ENCODE assay signal across 9 cellular contexts in the genomic region with DNA sequence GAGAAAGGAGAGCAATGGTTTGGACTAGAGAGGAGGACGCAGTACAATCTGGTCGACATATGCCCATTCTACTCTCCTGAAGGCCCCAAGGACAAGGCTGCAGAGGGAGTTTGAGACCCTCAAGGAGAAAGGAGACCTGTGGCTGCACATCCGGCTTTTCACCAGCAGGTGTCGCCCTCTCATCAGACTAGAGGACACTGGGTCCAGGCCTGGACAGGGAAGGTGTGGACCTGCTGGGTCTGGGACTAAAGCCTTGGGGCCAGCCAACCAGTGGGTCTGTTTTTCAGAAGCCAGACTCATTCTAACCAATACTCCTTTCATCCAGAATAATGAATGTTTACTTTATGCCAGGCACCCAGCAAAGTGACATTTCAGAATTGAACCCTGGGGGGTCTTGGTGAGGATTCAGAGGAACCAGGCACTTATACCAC. TPM values are rescaled to one million over a fixed set of nuclear protein-coding genes. Genes with fewer than 3 reads are reported as not detected.
DNase-seq lines count a peak whose midpoint lies in the region; ATAC-seq and TF ChIP-seq lines count a peak whose summit lies in the region.
"Had no signal": no experiment of that assay in that cellular context is flagged by ENCODE, and none has a peak within 500 bp of the region (broad histone marks: within the 10 kb centered on the region; RNA-seq: fewer than 3 reads in every experiment).

No MANE protein-coding gene starts in this region.

- H3K4me3 ChIP-seq in right atrium auricular region = no peak overlapping the region
- H3K4me3 ChIP-seq in sigmoid colon = no peak overlapping the region

- H3K27ac ChIP-seq in right atrium auricular region (no peak overlapping the region), sigmoid colon (no peak overlapping the region)

- DNase-seq in GM10248 (ENCODE audit: extremely low spot score) (peak; percentile 71), NAMALWA (ENCODE audit: low spot score) (peak; percentile 86), T-helper 2 cell (peak; percentile 33 to 63 (median 46)), amniotic epithelial cell (ENCODE audit: low read depth) (peak; percentile 54), right atrium auricular region (ENCODE audit: low spot score) (peak; percentile 88), sigmoid colon (peak; percentile 92)

- peaks cover 0 to 18% of the 10 kb centered on the region in 2 donors for H3K4me1 ChIP-seq in right atrium auricular region
- H3K4me1 ChIP-seq in sigmoid colon = peaks cover 0 to 25% (median 19%) of the 10 kb centered on the region in 4 donors

- H3K9me3 ChIP-seq in right atrium auricular region (no peaks in the 10 kb centered on the region), sigmoid colon (no peaks in the 10 kb centered on the region)

- H3K27me3 ChIP-seq in right atrium auricular region (no peaks in the 10 kb centered on the region), sigmoid colon (no peaks in the 10 kb centered on the region)

- ATAC-seq in GM19395 (IDR thresholded peaks at IDR 0.05; ENCODE audit: unreplicated experiment) = no peak
- ATAC-seq in GM21423 (IDR thresholded peaks at IDR 0.05; ENCODE audit: unreplicated experiment) = no peak

- no peak for TF ChIP-seq POLR2A in sigmoid colon (IDR thresholded peaks at IDR 0.05)

- TF ChIP-seq CTCF in GM10248 (IDR thresholded peaks at IDR 0.05; ENCODE audit: control extremely low read depth, extremely low read depth, low read depth, missing control alignments) (peak; percentile 94), right atrium auricular region (IDR thresholded peaks at IDR 0.05) (peak; percentile 95 to 97), sigmoid colon (IDR thresholded peaks at IDR 0.05) (peak; percentile 97 to 99 (median 98))

- TF ChIP-seq EP300 in sigmoid colon (IDR thresholded peaks at IDR 0.05) = no peak

- POLR2A ChIA-PET in GM10248 (lab: Yijun Ruan, JAX) = no interaction called here

- WGBS in sigmoid colon, 2 donors = 1 to 3% methylated on average over 4 of the region's 4 CpGs

- intact Hi-C loops in sigmoid colon (cut with DNase I) = loop anchor here (1.0 to 5.0 kb wide), 3 partner anchors 23 to 192 kb away; no protein-coding TSS in a partner anchor

- CTCF ChIA-PET in GM10248 (lab: Yijun Ruan, JAX) = interaction anchor here (0.6 to 5.8 kb wide), 22 partner anchors 9 to 217 kb away, joined by 3 to 40 read pairs (median 6); a partner anchor contains a TSS

- H3K36me3 ChIP-seq in right atrium auricular region (no peaks in the 10 kb centered on the region), sigmoid colon (no peaks in the 10 kb centered on the region)

RNA-seq across cellular contexts. Expression of a gene that starts 5.0 kb away (rescaled TPM):
- total RNA-seq in right atrium auricular region (under 1 TPM in 1 of 2 donors, not detected in 1; 0.31 TPM), sigmoid colon (not detected)
- polyA plus RNA-seq in sigmoid colon = under 1 TPM in 1 of 3 donors, not detected in 2; under 0.01 TPM
- total RNA-seq: glomerular endothelial cell had no signal

RNA-seq across cellular contexts. Expression of a gene that starts 8.8 kb away (rescaled TPM):
- total RNA-seq in right atrium auricular region (1,000 to 10,000 TPM; 1,082 to 1,229 TPM), sigmoid colon (100 to 1,000 TPM in 2 of 4 donors, 10 to 100 TPM in 2; 44.4 to 224 (median 86.3) TPM)
- 10 to 100 TPM in 1 of 3 donors, 1 to 10 TPM in 2; 6.7 to 22.7 (median 7.2) TPM for polyA plus RNA-seq in sigmoid colon
- total RNA-seq: glomerular endothelial cell had no signal

RNA-seq across cellular contexts. Expression of a gene that starts 12.8 kb away (rescaled TPM):
- total RNA-seq in right atrium auricular region (under 1 TPM in 1 of 2 donors, not detected in 1; 0.20 TPM), sigmoid colon (1 to 10 TPM in 1 of 4 donors, not detected in 3; 1.1 TPM)
- under 1 TPM in 1 of 3 donors, not detected in 2; 0.13 TPM for polyA plus RNA-seq in sigmoid colon
- total RNA-seq: glomerular endothelial cell had no signal

RNA-seq across cellular contexts. Expression of a gene that starts 33.1 kb away (rescaled TPM):
- total RNA-seq in right atrium auricular region (10 to 100 TPM; 14.8 to 27.5 TPM), sigmoid colon (10 to 100 TPM; 22.1 to 38.5 (median 26.5) TPM)
- 10 to 100 TPM; 17.4 to 38.7 (median 18.3) TPM for polyA plus RNA-seq in sigmoid colon

RNA-seq across cellular contexts. Expression of a gene that starts 34.5 kb away (rescaled TPM):
- 1 to 10 TPM; 3.9 to 4.6 TPM for total RNA-seq in right atrium auricular region
- under 1 TPM in 3 of 4 donors, not detected in 1; 0.28 to 0.71 (median 0.33) TPM for total RNA-seq in sigmoid colon
- under 1 TPM in 1 of 3 donors, not detected in 2; 0.04 TPM for polyA plus RNA-seq in sigmoid colon
- total RNA-seq: glomerular endothelial cell had no signal

Comparison
In these comparisons a context has a peak if more than half of its experiments do, and no peak if none do; other contexts are left out.
1. RNA of a gene that starts 8.8 kb away (total RNA-seq): 1,082 to 1,229 TPM in right atrium auricular region; 44.4 to 224 TPM in sigmoid colon; every median in the first group is over 4 times any median in the second.
2. Peak in every context shown above with its lines, with median percentiles within 50 percentile points of each other: DNase-seq and CTCF ChIP-seq.